ENCODE assay signal across 8 cellular contexts in the genomic region with DNA sequence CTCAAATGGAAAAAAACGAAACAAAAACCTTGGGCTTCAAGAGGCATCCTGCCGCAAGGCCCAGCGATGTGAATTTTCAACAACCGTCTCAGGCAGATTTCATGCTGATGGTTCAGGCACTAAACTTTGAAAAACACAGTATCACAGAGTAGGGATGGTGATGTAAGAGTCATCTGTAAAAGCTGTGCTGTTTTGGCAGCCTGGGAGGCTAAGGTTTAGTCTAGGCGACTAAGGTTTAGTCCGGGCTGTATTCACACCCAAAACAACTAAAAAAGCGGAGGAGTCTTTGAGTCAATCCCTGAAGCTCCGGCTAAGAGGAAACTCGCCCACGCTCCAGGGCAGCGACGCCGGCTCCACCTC. TPM values are rescaled to one million over a fixed set of nuclear protein-coding genes. Genes with fewer than 3 reads are reported as not detected.
DNase-seq lines count a peak whose midpoint lies in the region; ATAC-seq, FAIRE-seq and TF ChIP-seq lines count a peak whose summit lies in the region.

No MANE protein-coding gene starts in this region.

- H3K9me3 ChIP-seq in T-helper 17 cell (ENCODE audit: control insufficient read depth, low read length, poor library complexity, severe bottlenecking) = no peaks in the 10 kb centered on the region

- no peak for TF ChIP-seq POLR2A in GM12891 (IDR thresholded peaks at IDR 0.05; ENCODE audit: low read depth, low read length)

- peak overlapping the region; percentile 77 for H3K4me3 ChIP-seq in fibroblast of the aortic adventitia (ENCODE audit: low read depth, low read length)
- peak overlapping the region; percentile 99 for H3K4me3 ChIP-seq in rectal smooth muscle tissue (ENCODE audit: low read length)

- H3K36me3 Mint-ChIP-seq in T-helper 17 cell (ENCODE audit: low read depth) = peaks cover 3% of the 10 kb centered on the region

- H3K27me3 ChIP-seq in rectal smooth muscle tissue (ENCODE audit: control insufficient read depth, insufficient read depth, low read length) = no peaks in the 10 kb centered on the region

- H3K36me3 ChIP-seq in rectal smooth muscle tissue (ENCODE audit: control insufficient read depth, insufficient read depth, low read length) = peaks cover 4% of the 10 kb centered on the region

- no peak for TF ChIP-seq CTCF in fibroblast of the aortic adventitia (IDR thresholded peaks at IDR 0.05; ENCODE audit: insufficient read depth, low read length)

- peak overlapping the region; percentile 88 for H3K27ac Mint-ChIP-seq in T-helper 17 cell

- ATAC-seq in T-helper 17 cell = no peak
- no peak for ATAC-seq in esophagus mucosa
- ATAC-seq in HG03159 (IDR thresholded peaks at IDR 0.05; ENCODE audit: unreplicated experiment) = no peak

- peak overlapping the region; percentile 3 for H3K9ac ChIP-seq in rectal smooth muscle tissue (ENCODE audit: low read length)

- H3K4me1 ChIP-seq in rectal smooth muscle tissue (ENCODE audit: control insufficient read depth, insufficient read depth, low read length) = peaks cover 13% of the 10 kb centered on the region

- peak overlapping the region; percentile 84 for H3K27ac ChIP-seq in rectal smooth muscle tissue (ENCODE audit: low read depth, low read length)

- peak overlapping the region; percentile 93 for H3K4me3 Mint-ChIP-seq in T-helper 17 cell

- peak; percentile 62 for FAIRE-seq in GM12891 (lab: Jason Lieb, UNC)

- DNase-seq in GM12891 (ENCODE audit: insufficient read length, low spot score) (no peak), T-helper 17 cell (no peak), fibroblast of the aortic adventitia (ENCODE audit: low read depth) (no peak), SHP77 treated with DMSO at 0.1 percent for 48 hours (lab: John Stamatoyannopoulos, UW) (no peak), occipital lobe (lab: John Stamatoyannopoulos, UW) (no peak)

- H3K4me1 Mint-ChIP-seq in T-helper 17 cell = peaks cover 13% of the 10 kb centered on the region

- peaks cover 7% of the 10 kb centered on the region for H3K27me3 Mint-ChIP-seq in T-helper 17 cell

TF ChIP-seq in GM12891, 5 proteins besides CTCF, POLR2A, EP300 and RAD21:
- TF ChIP-seq POU2F2 (IDR thresholded peaks at IDR 0.05; ENCODE audit: low read depth, low read length) = no peak
- no peak for TF ChIP-seq PAX5 (IDR thresholded peaks at IDR 0.05; ENCODE audit: insufficient read depth, low read length, severe bottlenecking)
- TF ChIP-seq SPI1 (IDR thresholded peaks at IDR 0.05; ENCODE audit: low read depth, low read length) = no peak
- no peak for TF ChIP-seq TAF1 (IDR thresholded peaks at IDR 0.05; ENCODE audit: low read depth, low read length)
- no peak for TF ChIP-seq POLR2AphosphoS5 (IDR thresholded peaks at IDR 0.05; ENCODE audit: low read depth, low read length)

RNA-seq across cellular contexts. Expression of gene MINPP1, which starts 0.4 kb away (rescaled TPM):
- 5.6 TPM for polyA plus RNA-seq in GM12891 (2012; ENCODE audit: low read depth, missing spikeins)
- 1 to 10 TPM; 2.2 to 2.3 TPM for total RNA-seq in T-helper 17 cell
- total RNA-seq in fibroblast of the aortic adventitia (ENCODE audit: low replicate concordance) = 20.6 and 27.5 TPM in 2 replicates
- 3.9 TPM for total RNA-seq in esophagus mucosa
- 25.1 TPM for total RNA-seq in occipital lobe
